16 cellular contexts compared by ENCODE assay signal in the genomic region with DNA sequence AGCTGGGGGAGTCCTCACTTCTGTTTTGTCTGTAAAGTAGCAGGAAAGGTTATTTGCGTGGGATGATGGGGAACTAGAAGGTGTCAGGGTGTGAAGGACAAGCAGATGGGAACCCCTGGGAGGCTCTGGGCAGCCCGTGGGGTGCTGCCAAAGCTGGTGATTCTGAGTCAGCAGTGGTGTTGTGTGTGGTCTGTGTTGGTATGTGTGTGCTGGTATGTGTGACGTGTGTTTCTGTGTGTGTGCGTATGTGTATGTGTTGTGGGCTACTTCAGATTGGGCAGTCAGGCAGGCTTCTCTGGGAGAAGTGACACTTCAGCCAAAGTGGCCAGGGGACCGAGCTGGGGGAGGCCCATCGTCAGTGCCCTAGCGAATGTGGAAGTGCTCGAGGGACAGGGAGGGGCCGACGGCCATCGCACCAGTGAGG. TPM values are rescaled to one million over a fixed set of nuclear protein-coding genes. Genes with fewer than 3 reads are reported as not detected.
DNase-seq lines count a peak whose midpoint lies in the region; ATAC-seq and TF ChIP-seq lines count a peak whose summit lies in the region.
"Had no signal": no experiment of that assay in that cellular context is flagged by ENCODE, and none has a peak within 500 bp of the region (broad histone marks: within the 10 kb centered on the region; RNA-seq: fewer than 3 reads in every experiment).

No MANE protein-coding gene starts in this region.

- peaks cover 8% of the 10 kb centered on the region for H3K27me3 Mint-ChIP-seq in HFFc6 (ENCODE audit: insufficient read depth)
- no peaks in the 10 kb centered on the region for H3K27me3 Mint-ChIP-seq in Caco-2 (ENCODE audit: insufficient read depth, unreplicated experiment)

- H3K4me3 Mint-ChIP-seq in HFFc6 = peak overlapping the region; percentile 57; the same call in 1 of the 2 replicates
- no peak overlapping the region for H3K4me3 Mint-ChIP-seq in Caco-2 (ENCODE audit: unreplicated experiment)
- H3K4me3 Mint-ChIP-seq: CD8-positive, alpha-beta memory T cell; dendritic cell treated with granulocyte-macrophage colony-stimulating factor and Interleukin-4, amounts not matched to agents 40 ng/mL and 50 ng/mL, for 4 days had no signal

- CTCF ChIA-PET in GM10248 (lab: Yijun Ruan, JAX) (no interaction called here), Caco-2 (lab: Charles Lee) (no interaction called here)

- POLR2A ChIA-PET in GM10248 (lab: Yijun Ruan, JAX) (no interaction called here), Caco-2 (lab: Charles Lee) (no interaction called here)

- H3K36me3 Mint-ChIP-seq in HFFc6 (ENCODE audit: low read depth) (no peaks in the 10 kb centered on the region), Caco-2 (ENCODE audit: insufficient read depth, unreplicated experiment) (peaks cover 3% of the 10 kb centered on the region)

- H3K9me3 ChIP-seq in osteoblast (ENCODE audit: low read depth, low read length) (no peaks in the 10 kb centered on the region), Caco-2 (no peaks in the 10 kb centered on the region), psoas muscle (no peaks in the 10 kb centered on the region)

- H3K27ac ChIP-seq in osteoblast (ENCODE audit: low read depth, low read length) (peak overlapping the region; percentile 40), psoas muscle (no peak overlapping the region)

- TF ChIP-seq CTCF in GM10248 (IDR thresholded peaks at IDR 0.05; ENCODE audit: control extremely low read depth, extremely low read depth, low read depth, missing control alignments) = no peak
- no peak for TF ChIP-seq CTCF in HFFc6 (IDR thresholded peaks at IDR 0.05)
- TF ChIP-seq CTCF in cardiac fibroblast (IDR thresholded peaks at IDR 0.05; ENCODE audit: low read depth, low read length) = no peak
- no peak for TF ChIP-seq CTCF in osteoblast (IDR thresholded peaks at IDR 0.05; ENCODE audit: extremely low read depth, low read depth, low read length)
- no peak for TF ChIP-seq CTCF in Caco-2 (IDR thresholded peaks at IDR 0.05; ENCODE audit: insufficient read depth in 1 of 2, low read depth in 1 of 2, low read length in 1 of 2, severe bottlenecking in 1 of 2, unreplicated experiment in 1 of 2)
- TF ChIP-seq CTCF in psoas muscle (IDR thresholded peaks at IDR 0.05) = no peak

- H3K4me1 ChIP-seq in osteoblast (ENCODE audit: insufficient read depth, low read length) (peaks cover 10% of the 10 kb centered on the region), Caco-2 (peaks cover 5% of the 10 kb centered on the region), psoas muscle (no peaks in the 10 kb centered on the region)

- H3K9me3 Mint-ChIP-seq in HFFc6 = no peaks in the 10 kb centered on the region
- H3K9me3 Mint-ChIP-seq in Caco-2 (ENCODE audit: unreplicated experiment) = no peaks in the 10 kb centered on the region
- H3K9me3 Mint-ChIP-seq: CD8-positive, alpha-beta memory T cell; dendritic cell treated with granulocyte-macrophage colony-stimulating factor and Interleukin-4, amounts not matched to agents 40 ng/mL and 50 ng/mL, for 4 days had no signal

- intact Hi-C loops in Caco-2 (cut with micrococcal nuclease; ENCODE audit: unreplicated experiment) = no loop called here
- intact Hi-C loops in psoas muscle (cut with DNase I) = no loop called here

- DNase-seq in GM10248 (ENCODE audit: extremely low spot score) = peak; percentile 42
- peak; percentile 56 for DNase-seq in HFFc6
- peak; percentile 59 to 69 for DNase-seq in cardiac fibroblast (ENCODE audit: low read depth in 2 of 2)
- no peak for DNase-seq in osteoblast (ENCODE audit: insufficient read length, low spot score, missing footprints)
- no peak for DNase-seq in Caco-2
- DNase-seq in SW 1271 (lab: John Stamatoyannopoulos, UW) = no peak
- no peak for DNase-seq in psoas muscle
- DNase-seq: activated gamma-delta T cell; CD8-positive, alpha-beta memory T cell; hypothalamus; NCI-H748 treated with DMSO at 0.1 percent for 48 hours; small intestine; stimulated activated CD8-positive, alpha-beta memory T cell treated with anti-CD3 and anti-CD28 coated beads, Interleukin-4, amount 100 ng/mL, for 48 hours had no signal

- no peaks in the 10 kb centered on the region for H4K20me1 ChIP-seq in osteoblast (ENCODE audit: insufficient read depth, low read length)

- H3K27ac Mint-ChIP-seq in HFFc6 (peak overlapping the region; percentile 47; the same call in 1 of the 2 replicates), Caco-2 (ENCODE audit: unreplicated experiment) (no peak overlapping the region)
- H3K27ac Mint-ChIP-seq: CD8-positive, alpha-beta memory T cell; dendritic cell treated with granulocyte-macrophage colony-stimulating factor and Interleukin-4, amounts not matched to agents 40 ng/mL and 50 ng/mL, for 4 days had no signal

- BruUV-seq in Caco-2 (replicated peaks; lab: Mats Ljungman, UMichigan) = no TSS peak

- no peak overlapping the region for H2AFZ ChIP-seq in osteoblast (ENCODE audit: low read length)

- WGBS in psoas muscle, 3 donors = 52 to 61% (median 61%) methylated on average over 11 of the region's 11 CpGs

- H3K79me2 ChIP-seq in osteoblast (ENCODE audit: insufficient read depth, low read length) = no peaks in the 10 kb centered on the region

- no peaks in the 10 kb centered on the region for H3K27me3 ChIP-seq in osteoblast (ENCODE audit: insufficient read depth, low read length)
- H3K27me3 ChIP-seq in Caco-2 (replicated peaks; ENCODE audit: control insufficient read depth, insufficient read depth, low read length) = no peaks in the 10 kb centered on the region
- peaks cover 0 to 10% (median 0%) of the 10 kb centered on the region in 3 donors for H3K27me3 ChIP-seq in psoas muscle (ENCODE audit: insufficient read depth in 3 of 3, low read length in 2 of 3)

- ATAC-seq in GM21825 (IDR thresholded peaks at IDR 0.05; ENCODE audit: unreplicated experiment) (no peak), psoas muscle (no peak)
- ATAC-seq: activated CD4-positive, CD25-positive, alpha-beta regulatory T cell treated with anti-CD3 and anti-CD28 coated beads, Interleukin-2, amount 50 U/mL, for 24 hours had no signal

- H3K4me1 Mint-ChIP-seq in HFFc6 (ENCODE audit: low read depth) (peaks cover 19% of the 10 kb centered on the region), Caco-2 (ENCODE audit: low read depth, unreplicated experiment) (peaks cover 6% of the 10 kb centered on the region)

- H3K36me3 ChIP-seq in osteoblast (ENCODE audit: insufficient read depth, low read length) (no peaks in the 10 kb centered on the region), Caco-2 (ENCODE audit: control insufficient read depth, insufficient read depth, low read length) (no peaks in the 10 kb centered on the region), psoas muscle (ENCODE audit: insufficient read depth in 1 of 2, low read depth in 1 of 2) (no peaks in the 10 kb centered on the region)

- H3K4me3 ChIP-seq in cardiac fibroblast (replicated peaks in 1 of 2; ENCODE audit: low read depth in 2 of 2, low read length in 2 of 2) (no peak overlapping the region), osteoblast (ENCODE audit: insufficient read depth, low read length) (no peak overlapping the region), Caco-2 (ENCODE audit: low read depth, low read length) (no peak overlapping the region), psoas muscle (no peak overlapping the region)

- H3K4me2 ChIP-seq in osteoblast (ENCODE audit: insufficient read depth, low read length) = no peak overlapping the region

RNA-seq across cellular contexts. Expression of a gene that starts 15.3 kb away (rescaled TPM):
- total RNA-seq in HFFc6 (2021; fragmentation: NEBNext Ultra II Directional; extraction: Animal tissue kit (Norgen Biotek cat#: 25700)) = 10 to 100 TPM in 1 of 6 experiments, 1 to 10 TPM in 5; 5.8 to 11.2 (median 9.1) TPM
- total RNA-seq in osteoblast = 4.1 and 7.6 TPM in 2 replicates
- 1.4 and 2.0 TPM in 2 replicates for total RNA-seq in Caco-2 (2022)
- total RNA-seq in psoas muscle = under 1 TPM; 0.11 to 0.56 (median 0.39) TPM
- polyA plus RNA-seq in psoas muscle = under 1 TPM; 0.21 to 0.49 (median 0.35) TPM
- total RNA-seq: CD8-positive, alpha-beta memory T cell had no signal
- polyA plus RNA-seq: CD8-positive, alpha-beta memory T cell had no signal

Comparison
In these comparisons a context has a peak if more than half of its experiments do, and no peak if none do; other contexts are left out.
1. DNase-seq: peak in GM10248 (single experiment), HFFc6 (single experiment) and cardiac fibroblast (2 of 2); none in osteoblast (single experiment), Caco-2 (0 of 2), SW 1271 (0 of 2) and psoas muscle (0 of 2).